ENCODE assay signal across 9 cellular contexts in genomic region chr19:2469102-2469914, GRCh38. TPM values are rescaled to one million over a fixed set of nuclear protein-coding genes. Genes with fewer than 3 reads are reported as not detected.
A peak's percentile ranks its signal among the peaks of the same experiment; 100 is the strongest.
DNase-seq lines count a peak whose midpoint lies in the region; ATAC-seq, FAIRE-seq and TF ChIP-seq lines count a peak whose summit lies in the region.
"Had no signal": no experiment of that assay in that cellular context is flagged by ENCODE, and none has a peak within 500 bp of the region (broad histone marks: within the 10 kb centered on the region; RNA-seq: fewer than 3 reads in every experiment).

No MANE protein-coding gene starts in this region.

- peak overlapping the region; percentile 35 for H3K4me2 ChIP-seq in MM.1S (ENCODE audit: low read depth, low read length)
- peak overlapping the region; percentile 5; the same call in 1 of the 2 replicates for H3K4me2 ChIP-seq in GM12878 (ENCODE audit: control insufficient read depth, insufficient read depth)

- intact Hi-C loops in GM12878 (cut with micrococcal nuclease; ENCODE audit: unreplicated experiment), result loop anchor here (10.0 kb wide), 1 partner anchor 275 kb away; the partner anchor contains the start of gene SLC39A3

- RAD21 ChIA-PET in GM12878 (lab: Charles Lee; ENCODE audit: unreplicated experiment), result interaction anchor here (0.6 to 2.5 kb wide), 5 partner anchors 11 to 149 kb away, joined by 3 to 11 read pairs (median 3); no protein-coding TSS in a partner anchor

- H3K27me3 ChIP-seq in MM.1S (replicated peaks; ENCODE audit: insufficient read depth, low read length), result no peaks in the 10 kb centered on the region
- H3K27me3 ChIP-seq in GM12878 (replicated peaks in 1 of 2; ENCODE audit: control insufficient read depth in 2 of 2, insufficient read depth in 2 of 2, low read length in 1 of 2), result no peaks in the 10 kb centered on the region
- H3K27me3 ChIP-seq in neuron (ENCODE audit: insufficient read depth, low read length), result no peaks in the 10 kb centered on the region
- H3K27me3 ChIP-seq: right lobe of liver had no signal

- no peaks in the 10 kb centered on the region for H4K20me1 ChIP-seq in MM.1S (ENCODE audit: insufficient read depth, low read length)
- no peaks in the 10 kb centered on the region for H4K20me1 ChIP-seq in GM12878 (ENCODE audit: control insufficient read depth, insufficient read depth)

- TF ChIP-seq POLR2A in GM12878 (IDR thresholded peaks at IDR 0.05; ENCODE audit: low read depth, low read length), result no peak

- H3K79me2 ChIP-seq in MM.1S (ENCODE audit: low read length) (no peaks in the 10 kb centered on the region), GM12878 (ENCODE audit: control insufficient read depth, insufficient read depth, low read length) (no peaks in the 10 kb centered on the region)

- H3K9me2 ChIP-seq in MM.1S (replicated peaks; ENCODE audit: insufficient read depth, low read length), result no peaks in the 10 kb centered on the region

- SMC1A ChIA-PET in GM12878 (lab: Charles Lee; ENCODE audit: uncharacterized antibody, unreplicated experiment), result interaction anchor here (0.6 to 1.4 kb wide), 6 partner anchors 9 to 152 kb away, joined by 3 to 5 read pairs (median 4); no protein-coding TSS in a partner anchor

- CTCF ChIA-PET in GM12878 (lab: Yijun Ruan, JAX), result interaction anchor here (0.5 to 1.7 kb wide), 5 partner anchors 141 to 562 kb away, joined by 3 to 7 read pairs (median 3); no protein-coding TSS in a partner anchor

- BruUV-seq in GM12878 (replicated peaks; lab: Mats Ljungman, UMichigan), result no TSS peak

- DNase-seq in GM12865 (ENCODE audit: low read depth) (peak; percentile 87), MM.1S (peak; percentile 90), GM12878 (ENCODE audit: low read depth, low spot score) (no peak), germinal center (ENCODE audit: low spot score) (no peak), GM10266 (ENCODE audit: extremely low spot score) (no peak)
- DNase-seq: right lobe of liver had no signal

- TF ChIP-seq CTCF in GM12865 (IDR thresholded peaks at IDR 0.05; ENCODE audit: insufficient read depth, low read depth, low read length, missing control alignments) (no peak), MM.1S (IDR thresholded peaks at IDR 0.05; ENCODE audit: low read length) (no peak; the same call in 1 of the 2 replicates), GM12878 (IDR thresholded peaks at IDR 0.05 in 2 of 3, conservative IDR thresholded peaks at IDR 0.05 in 1 of 3; ENCODE audit: control insufficient read depth in 2 of 3, extremely low read depth in 1 of 3, insufficient read depth in 1 of 3, low read depth in 3 of 3, low read length in 3 of 3) (no peak), GM10266 (IDR thresholded peaks at IDR 0.05; ENCODE audit: control insufficient read depth, insufficient read depth, low read depth, missing control alignments) (no peak)

- no peaks in the 10 kb centered on the region for H3K9me3 ChIP-seq in MM.1S (replicated peaks; ENCODE audit: insufficient read depth, low read length)
- no peaks in the 10 kb centered on the region for H3K9me3 ChIP-seq in GM12878 (replicated peaks; ENCODE audit: control insufficient read depth, insufficient read depth, low read length)
- H3K9me3 ChIP-seq in neuron (ENCODE audit: low read length), result no peaks in the 10 kb centered on the region
- H3K9me3 ChIP-seq: right lobe of liver had no signal

- H3K9ac ChIP-seq in MM.1S (ENCODE audit: low read length), result peak overlapping the region; percentile 7; the same call in 1 of the 2 replicates
- H3K9ac ChIP-seq in GM12878 (ENCODE audit: control insufficient read depth, insufficient read depth, low read length), result no peak overlapping the region

- in situ Hi-C loops in GM12878 (cut with MboI), result loop anchor here (5.0 kb wide), 1 partner anchor 283 kb away; no protein-coding TSS in a partner anchor

- peak; percentile 76 for FAIRE-seq in GM12878 (lab: Jason Lieb, UNC)

- H3K4me1 ChIP-seq in MM.1S (ENCODE audit: low read length) (peaks cover 14% of the 10 kb centered on the region), GM12878 (ENCODE audit: control insufficient read depth, insufficient read depth, low read length) (peaks cover 8% of the 10 kb centered on the region), neuron (ENCODE audit: insufficient read depth, low read length) (peaks cover 12% of the 10 kb centered on the region)

- no peak overlapping the region for H3K4me3 ChIP-seq in GM12865 (ENCODE audit: low read depth, low read length)
- H3K4me3 ChIP-seq in MM.1S (ENCODE audit: low read length), result no peak overlapping the region
- H3K4me3 ChIP-seq in GM12878, result no peak overlapping the region
- H3K4me3 ChIP-seq in neuron (ENCODE audit: low read length), result peak overlapping the region; percentile 13
- H3K4me3 ChIP-seq: right lobe of liver had no signal

- POLR2A ChIA-PET in GM12878 (lab: Charles Lee), result interaction anchor here (0.6 to 1.6 kb wide), 3 partner anchors 61 to 142 kb away, joined by 3 to 4 read pairs (median 3); no protein-coding TSS in a partner anchor

- 30% methylated on average over 23 of the region's 23 CpGs for WGBS in GM12878 (ENCODE audit: insufficient coverage, insufficient replicate concordance, low lambda C conversion rate, missing lambda C conversion rate)

- TF ChIP-seq RAD21 in GM12878 (IDR thresholded peaks at IDR 0.05; ENCODE audit: insufficient read depth, low read depth, low read length), result no peak

- ATAC-seq in GM12878, result peak; percentile 86
- ATAC-seq in HG02870 (IDR thresholded peaks at IDR 0.05; ENCODE audit: unreplicated experiment), result no peak
- no peak for ATAC-seq in GM19397 (IDR thresholded peaks at IDR 0.05; ENCODE audit: unreplicated experiment)

- H3K27ac ChIP-seq in MM.1S (ENCODE audit: low read length) (peak overlapping the region; percentile 53; the same call in 1 of the 2 replicates), GM12878 (ENCODE audit: control insufficient read depth, insufficient read depth) (no peak overlapping the region)
- H3K27ac ChIP-seq: right lobe of liver had no signal

- peaks cover 11% of the 10 kb centered on the region for H3F3A ChIP-seq in MM.1S (ENCODE audit: insufficient read depth, low read length)

- peak overlapping the region; percentile 62 for H2AFZ ChIP-seq in MM.1S (ENCODE audit: low read length)
- peak overlapping the region; percentile 25; the same call in 1 of the 2 replicates for H2AFZ ChIP-seq in GM12878 (ENCODE audit: control insufficient read depth, low read depth, low read length)
- peak overlapping the region; percentile 6 for H2AFZ ChIP-seq in neuron (ENCODE audit: low read depth, low read length)

- H3K36me3 ChIP-seq in MM.1S (replicated peaks; ENCODE audit: insufficient read depth, low read length), result no peaks in the 10 kb centered on the region
- no peaks in the 10 kb centered on the region for H3K36me3 ChIP-seq in GM12878 (ENCODE audit: control insufficient read depth in 2 of 2, insufficient read depth in 2 of 2, low read length in 1 of 2)
- no peaks in the 10 kb centered on the region for H3K36me3 ChIP-seq in neuron (ENCODE audit: insufficient read depth, low read length)
- H3K36me3 ChIP-seq: right lobe of liver had no signal

- TF ChIP-seq EP300 in GM12878 (IDR thresholded peaks at IDR 0.05; ENCODE audit: borderline replicate concordance in 1 of 2, control insufficient read depth in 1 of 2, low read depth in 2 of 2, low read length in 2 of 2), result no peak

RNA-seq across cellular contexts. Expression of gene GADD45B, which starts 6.6 kb away (rescaled TPM):
- 313 and 319 TPM in 2 replicates for total RNA-seq in GM12878 (2013; cell fraction: nucleolus; rRNA removed)
- 89.5 and 97.3 TPM in 2 replicates for total RNA-seq in GM12878 (2014; rRNA removed)
- total RNA-seq in GM12878 (2014; rRNA removed; fragmentation: Illumina TruSeq; extraction: Trizol), result 51.1 and 53.5 TPM in 2 replicates
- 101 and 104 TPM in 2 replicates for total RNA-seq in GM12878 (2021)
- 59.9 TPM for polyA plus RNA-seq in GM12878 (2011; ENCODE audit: low read depth)
- 112 and 180 TPM in 2 replicates for polyA plus RNA-seq in GM12878 (2011; rRNA removed)
- 262 and 293 TPM in 2 replicates for polyA plus RNA-seq in GM12878 (2011; cell fraction: cytosol; rRNA removed)
- polyA plus RNA-seq in GM12878 (2011; cell fraction: nucleus; rRNA removed), result 355 and 391 TPM in 2 replicates
- polyA plus RNA-seq in GM12878 (2012), result 129 and 137 TPM in 2 replicates
- 12.4 and 33.7 TPM in 2 replicates for polyA plus RNA-seq in GM12878 (2014; fragmentation: Illumina TruSeq; extraction: Trizol)
- 10 to 100 TPM in 1 of 2 experiments, 1 to 10 TPM in 1; 2.4 to 10.5 TPM for polyA plus RNA-seq in GM12878 (2014; fragmentation: Nextera tagmentation; extraction: Ambion mirVana)
- 150 and 165 TPM in 2 replicates for polyA plus RNA-seq in GM12878 (2014; rRNA removed)
- polyA plus RNA-seq in GM12878 (2016; fragmentation: Nextera tagmentation; extraction: Ambion mirVana), result 100 to 1,000 TPM in 1 of 2 experiments, 10 to 100 TPM in 1; 92.7 to 106 TPM
- 93.1 and 170 TPM in 2 replicates for polyA minus RNA-seq in GM12878 (2011; rRNA and poly(A)+ RNA removed)
- polyA minus RNA-seq in GM12878 (2011; cell fraction: cytosol; rRNA and poly(A)+ RNA removed), result 64.0 and 71.2 TPM in 2 replicates
- polyA minus RNA-seq in GM12878 (2011; cell fraction: nucleus; rRNA and poly(A)+ RNA removed), result 216 and 321 TPM in 2 replicates

RNA-seq across cellular contexts. Expression of gene LMNB2, which starts 12.5 kb away (rescaled TPM):
- 39.2 and 49.9 TPM in 2 replicates for total RNA-seq in GM12878 (2013; cell fraction: nucleolus; rRNA removed)
- 98.7 and 107 TPM in 2 replicates for total RNA-seq in GM12878 (2014; rRNA removed)
- 63.4 and 66.4 TPM in 2 replicates for total RNA-seq in GM12878 (2014; rRNA removed; fragmentation: Illumina TruSeq; extraction: Trizol)
- total RNA-seq in GM12878 (2021), result 117 and 118 TPM in 2 replicates
- polyA plus RNA-seq in GM12878 (2011; ENCODE audit: low read depth), result 34.0 TPM
- polyA plus RNA-seq in GM12878 (2011; rRNA removed), result 62.9 and 98.1 TPM in 2 replicates
- polyA plus RNA-seq in GM12878 (2011; cell fraction: cytosol; rRNA removed), result 131 and 153 TPM in 2 replicates
- 89.5 and 121 TPM in 2 replicates for polyA plus RNA-seq in GM12878 (2011; cell fraction: nucleus; rRNA removed)
- 45.1 and 51.1 TPM in 2 replicates for polyA plus RNA-seq in GM12878 (2012)
- polyA plus RNA-seq in GM12878 (2014; fragmentation: Illumina TruSeq; extraction: Trizol), result 80.1 and 121 TPM in 2 replicates
- 1 to 10 TPM in 1 of 2 experiments, under 1 TPM in 1; 0.61 to 1.9 TPM for polyA plus RNA-seq in GM12878 (2014; fragmentation: Nextera tagmentation; extraction: Ambion mirVana)
- polyA plus RNA-seq in GM12878 (2014; rRNA removed), result 94.8 and 108 TPM in 2 replicates
- polyA plus RNA-seq in GM12878 (2016; fragmentation: Nextera tagmentation; extraction: Ambion mirVana), result 10 to 100 TPM; 10.4 to 47.3 TPM
- polyA minus RNA-seq in GM12878 (2011; rRNA and poly(A)+ RNA removed), result 61.8 and 93.7 TPM in 2 replicates
- polyA minus RNA-seq in GM12878 (2011; cell fraction: cytosol; rRNA and poly(A)+ RNA removed), result 29.2 and 34.9 TPM in 2 replicates
- polyA minus RNA-seq in GM12878 (2011; cell fraction: nucleus; rRNA and poly(A)+ RNA removed), result 14.7 and 19.8 TPM in 2 replicates

RNA-seq across cellular contexts. Expression of gene TIMM13, which starts 41.9 kb away (rescaled TPM):
- 59.7 and 74.3 TPM in 2 replicates for total RNA-seq in GM12878 (2013; cell fraction: nucleolus; rRNA removed)
- total RNA-seq in GM12878 (2014; rRNA removed) (69.5 and 80.8 TPM in 2 replicates), GM12878 (2014; rRNA removed; fragmentation: Illumina TruSeq; extraction: Trizol) (28.3 and 34.4 TPM in 2 replicates), GM12878 (2021) (151 and 160 TPM in 2 replicates)
- polyA plus RNA-seq in GM12878 (2011; ENCODE audit: low read depth), result 23.9 TPM
- polyA plus RNA-seq in GM12878 (2011; rRNA removed) (17.1 and 38.9 TPM in 2 replicates), GM12878 (2014; fragmentation: Illumina TruSeq; extraction: Trizol) (1.6 and 9.9 TPM in 2 replicates), GM12878 (2014; fragmentation: Nextera tagmentation; extraction: Ambion mirVana) (10 to 100 TPM; 17.9 to 46.3 TPM), GM12878 (2014; rRNA removed) (82.1 and 111 TPM in 2 replicates), GM12878 (2016; fragmentation: Nextera tagmentation; extraction: Ambion mirVana) (100 to 1,000 TPM; 200 to 205 TPM)
- 74.2 and 137 TPM in 2 replicates for polyA plus RNA-seq in GM12878 (2011; cell fraction: cytosol; rRNA removed)
- 67.2 and 71.6 TPM in 2 replicates for polyA plus RNA-seq in GM12878 (2011; cell fraction: nucleus; rRNA removed)
- 48.0 and 50.4 TPM in 2 replicates for polyA plus RNA-seq in GM12878 (2012)
- 5.5 and 23.9 TPM in 2 replicates for polyA minus RNA-seq in GM12878 (2011; rRNA and poly(A)+ RNA removed)
- polyA minus RNA-seq in GM12878 (2011; cell fraction: cytosol; rRNA and poly(A)+ RNA removed), result 18.7 and 24.1 TPM in 2 replicates
- 9.9 and 18.2 TPM in 2 replicates for polyA minus RNA-seq in GM12878 (2011; cell fraction: nucleus; rRNA and poly(A)+ RNA removed)

Comparison
In these comparisons a context has a peak if more than half of its experiments do, and no peak if none do; other contexts are left out.
1. DNase-seq: peak in GM12865 (single experiment) and MM.1S (single experiment); none in GM12878 (single experiment), germinal center (single experiment) and GM10266 (single experiment).
2. H2AFZ ChIP-seq: peak in every context shown above with its lines; median percentile 62 in MM.1S; 25 in GM12878; 6 in neuron.